ENCODE assay signal across 8 cellular contexts in the genomic region with DNA sequence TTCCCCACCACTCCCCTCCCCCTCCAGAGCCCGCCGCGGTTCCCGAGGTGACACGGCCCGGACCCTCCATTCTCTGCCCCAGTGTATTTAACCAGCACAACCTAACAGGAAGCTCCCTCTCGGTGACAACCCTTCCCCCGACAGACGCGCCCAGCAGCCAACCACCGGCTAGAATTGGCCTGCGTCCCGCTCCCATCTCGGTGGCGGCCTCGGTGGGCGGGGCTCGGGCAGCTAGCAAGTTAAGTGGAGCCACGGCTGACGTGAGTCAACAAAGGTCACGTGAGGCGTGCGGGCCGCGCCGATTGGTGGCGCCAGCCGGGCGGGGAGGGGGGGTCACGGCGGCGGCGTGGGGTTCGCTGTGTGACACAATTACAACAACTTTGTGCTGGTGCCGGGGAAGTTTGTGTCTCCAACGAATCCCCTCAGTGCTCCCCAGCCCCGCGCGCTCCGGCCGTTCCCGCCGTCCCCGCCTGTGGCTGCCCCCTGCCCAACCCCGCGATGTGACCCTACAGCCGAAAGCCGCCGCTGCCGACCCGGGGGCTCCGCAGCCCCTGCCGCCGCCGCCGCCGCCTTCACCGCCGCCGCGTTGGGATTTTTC. TPM values are rescaled to one million over a fixed set of nuclear protein-coding genes. Genes with fewer than 3 reads are reported as not detected.
DNase-seq lines count a peak whose midpoint lies in the region; TF ChIP-seq lines count a peak whose summit lies in the region.

A gene (plus strand): TSS at position 372 of the 598 bp plus-strand sequence. CDS start 364 bp downstream, outside the sequence.

- H3K27ac Mint-ChIP-seq in neural crest cell (ENCODE audit: unreplicated experiment), result peak within 1 kb of the TSS; percentile 96

- no peaks in the 10 kb centered on the region for H3K27me3 Mint-ChIP-seq in neural crest cell (ENCODE audit: low read depth)

- H3F3A ChIP-seq in MM.1S (ENCODE audit: insufficient read depth, low read length), result peaks cover 10% of the 10 kb centered on the region; the same call in 1 of the 2 replicates

- peak within 1 kb of the TSS; percentile 89 for H3K9ac ChIP-seq in ES-I3 (ENCODE audit: low read depth, low read length)
- H3K9ac ChIP-seq in MM.1S (ENCODE audit: low read length), result peak within 1 kb of the TSS; percentile 91
- peak within 1 kb of the TSS; percentile 80 to 91 for H3K9ac ChIP-seq in stomach smooth muscle (ENCODE audit: low read length in 2 of 2)

- H3K9me2 ChIP-seq in MM.1S (replicated peaks; ENCODE audit: insufficient read depth, low read length), result no peaks in the 10 kb centered on the region

- H3K4me2 ChIP-seq in MM.1S (ENCODE audit: low read depth, low read length), result peak within 1 kb of the TSS; percentile 80

- DNase-seq in HAP-1 (ENCODE audit: low spot score in 2 of 2), result peak; percentile 96 to 100
- peak; percentile 95 for DNase-seq in MM.1S
- DNase-seq in SIG-M5 treated with dmso at 0.1 percent for 504 hours (lab: John Stamatoyannopoulos, UW; ENCODE audit: unreplicated experiment), result peak; percentile 90
- peak; percentile 100 for DNase-seq in activated gamma-delta T cell treated with anti-CD3 and anti-CD28 coated beads, Interleukin-2, amount 50 U/mL, for 16 hours (ENCODE audit: low read depth)
- DNase-seq in foreskin fibroblast, result peak; percentile 94 to 97
- peak; percentile 83 for DNase-seq in neural crest cell (ENCODE audit: low read depth, low spot score)

- H3K4me1 ChIP-seq in ES-I3 (ENCODE audit: insufficient read depth, low read length) (no peaks in the 10 kb centered on the region), HAP-1 (peaks cover 8% of the 10 kb centered on the region), MM.1S (ENCODE audit: low read length) (no peaks in the 10 kb centered on the region), stomach smooth muscle (ENCODE audit: control insufficient read depth, insufficient read depth, low read length) (peaks cover 6% of the 10 kb centered on the region)

- H2AFZ ChIP-seq in MM.1S (ENCODE audit: low read length), result peak within 1 kb of the TSS; percentile 67

- H3K4me1 Mint-ChIP-seq in neural crest cell, result peaks cover 9% of the 10 kb centered on the region

- peaks cover 59% of the 10 kb centered on the region for H3K79me2 ChIP-seq in MM.1S (ENCODE audit: low read length)

- H3K4me3 ChIP-seq in HAP-1, result peak within 1 kb of the TSS; percentile 89
- peak within 1 kb of the TSS; percentile 85 for H3K4me3 ChIP-seq in MM.1S (ENCODE audit: low read length)
- peak within 1 kb of the TSS; percentile 77 to 91 for H3K4me3 ChIP-seq in foreskin fibroblast (ENCODE audit: low read depth in 1 of 2, low read length in 2 of 2)
- H3K4me3 ChIP-seq in stomach smooth muscle (ENCODE audit: low read length in 2 of 2), result peak within 1 kb of the TSS; percentile 88 to 95

- H3K36me3 Mint-ChIP-seq in neural crest cell (ENCODE audit: low read depth), result no peaks in the 10 kb centered on the region

- H3K27me3 ChIP-seq in HAP-1 (ENCODE audit: low read depth) (no peaks in the 10 kb centered on the region), MM.1S (replicated peaks; ENCODE audit: insufficient read depth, low read length) (no peaks in the 10 kb centered on the region), stomach smooth muscle (ENCODE audit: control insufficient read depth in 1 of 2, insufficient read depth in 2 of 2, low read length in 2 of 2) (no peaks in the 10 kb centered on the region)

- peak within 1 kb of the TSS; percentile 88 for H3K27ac ChIP-seq in MM.1S (ENCODE audit: low read length)
- peak within 1 kb of the TSS; percentile 94 for H3K27ac ChIP-seq in stomach smooth muscle (ENCODE audit: low read length)

- H3K36me3 ChIP-seq in ES-I3 (ENCODE audit: insufficient read depth, low read length) (no peaks in the 10 kb centered on the region), HAP-1 (replicated peaks) (peaks cover 7% of the 10 kb centered on the region), MM.1S (replicated peaks; ENCODE audit: insufficient read depth, low read length) (no peaks in the 10 kb centered on the region), stomach smooth muscle (ENCODE audit: control insufficient read depth in 2 of 2, insufficient read depth in 2 of 2, low read length in 2 of 2) (no peaks in the 10 kb centered on the region)

- H3K9me3 Mint-ChIP-seq in neural crest cell, result no peaks in the 10 kb centered on the region

- H3K9me3 ChIP-seq in ES-I3 (ENCODE audit: control insufficient read depth, insufficient read depth, low read length), result no peaks in the 10 kb centered on the region
- H3K9me3 ChIP-seq in HAP-1, result no peaks in the 10 kb centered on the region
- no peaks in the 10 kb centered on the region for H3K9me3 ChIP-seq in MM.1S (replicated peaks; ENCODE audit: insufficient read depth, low read length)
- no peaks in the 10 kb centered on the region for H3K9me3 ChIP-seq in stomach smooth muscle (ENCODE audit: control insufficient read depth in 2 of 2, low read length in 2 of 2)

- H4K20me1 ChIP-seq in MM.1S (ENCODE audit: insufficient read depth, low read length), result no peaks in the 10 kb centered on the region

- TF ChIP-seq CTCF in MM.1S (IDR thresholded peaks at IDR 0.05; ENCODE audit: low read length), result no peak
- no peak for TF ChIP-seq CTCF in foreskin fibroblast (IDR thresholded peaks at IDR 0.05; ENCODE audit: low read depth, low read length)
- no peak for TF ChIP-seq CTCF in neural crest cell (conservative IDR thresholded peaks at IDR 0.05)

- peak within 1 kb of the TSS; percentile 98 for H3K4me3 Mint-ChIP-seq in neural crest cell

- in situ Hi-C loops in HAP-1 (cut with MboI; ENCODE audit: low sequenced_read_pairs), result no loop called here

RNA-seq across cellular contexts. Expression of the gene that starts here (rescaled TPM):
- 20.2 and 21.4 TPM in 2 replicates for total RNA-seq in neural crest cell

Comparison
In these comparisons a context has a peak if more than half of its experiments do, and no peak if none do; other contexts are left out.
1. Peak in every context shown above with its lines: DNase-seq, H3K4me3 ChIP-seq and H3K27ac ChIP-seq.